In genomic region chr6:7159790-7160525, GRCh38 we compare ENCODE assay signal across 30 cellular contexts. TPM values are rescaled to one million over a fixed set of nuclear protein-coding genes. Genes with fewer than 3 reads are reported as not detected.
DNase-seq lines count a peak whose midpoint lies in the region; ATAC-seq, FAIRE-seq and TF ChIP-seq lines count a peak whose summit lies in the region.
"Had no signal": no experiment of that assay in that cellular context is flagged by ENCODE, and none has a peak within 500 bp of the region (broad histone marks: within the 10 kb centered on the region; RNA-seq: fewer than 3 reads in every experiment).

No MANE protein-coding gene starts in this region.

- H3K36me3 ChIP-seq in body of pancreas (replicated peaks in 1 of 2; ENCODE audit: insufficient read depth in 1 of 2, low read depth in 2 of 2) = no peaks in the 10 kb centered on the region
- H3K36me3 ChIP-seq in HepG2 (replicated peaks in 1 of 2; ENCODE audit: control insufficient read depth in 1 of 2, insufficient read depth in 2 of 2, low read length in 2 of 2) = peaks cover 0 to 7% of the 10 kb centered on the region in 2 experiments; a peak in 2 of 5 replicates
- no peaks in the 10 kb centered on the region for H3K36me3 ChIP-seq in transverse colon
- H3K36me3 ChIP-seq in tibial nerve = no peaks in the 10 kb centered on the region
- no peaks in the 10 kb centered on the region for H3K36me3 ChIP-seq in upper lobe of left lung
- H3K36me3 ChIP-seq: left lung, thoracic aorta had no signal

- peak overlapping the region; percentile 25 for H3K9ac ChIP-seq in HepG2 (ENCODE audit: insufficient read depth, low read depth, low read length)

- peak; percentile 22 for DNase-seq in activated CD8-positive, alpha-beta memory T cell treated with anti-CD3 and anti-CD28 coated beads, Interleukin-2, amount 50 U/mL, for 48 hours
- DNase-seq in activated CD8-positive, alpha-beta memory T cell treated with anti-CD3 and anti-CD28 coated beads for 24 hours = no peak
- DNase-seq in body of pancreas = no peak
- peak; percentile 38 for DNase-seq in HepG2 (ENCODE audit: low spot score)
- no peak for DNase-seq in transverse colon
- no peak for DNase-seq in tibial nerve (ENCODE audit: low spot score in 2 of 2)
- DNase-seq in effector CD8-positive, alpha-beta T cell (lab: John Stamatoyannopoulos, UW) = no peak
- DNase-seq in upper lobe of left lung = no peak
- DNase-seq: activated CD4-positive, alpha-beta memory T cell treated with anti-CD3 and anti-CD28 coated beads for 36 hours; activated effector memory CD4-positive, alpha-beta T cell treated with Interleukin-2 at 50 U/mL for 16 hours; activated naive CD8-positive, alpha-beta T cell treated with anti-CD3 and anti-CD28 coated beads for 36 hours; COR-L47; foreskin fibroblast; hippocampal formation; immature natural killer cell; Kasumi-1; left lung; midbrain; MV-4-11; naive thymus-derived CD8-positive, alpha-beta T cell; NCI-H1694 treated with DMSO at 0.1 percent for 48 hours; NCI-H226; NCI-H748 treated with DMSO at 0.1 percent for 48 hours; SHP77 treated with DMSO at 0.1 percent for 48 hours; stimulated activated CD4-positive, alpha-beta T cell treated with anti-CD3 and anti-CD28 coated beads, Interleukin-4, amount 100 ng/mL, for 4 hours; stimulated activated naive CD4-positive, alpha-beta T cell; T-cell had no signal

- TF ChIP-seq EP300 in HepG2 (IDR thresholded peaks at IDR 0.05; ENCODE audit: low read depth in 2 of 2, low read length in 2 of 2) = no peak
- TF ChIP-seq EP300 in HepG2 (CRISPR knock-in tag; IDR thresholded peaks at IDR 0.05; ENCODE audit: borderline replicate concordance) = no peak
- TF ChIP-seq EP300 in transverse colon (IDR thresholded peaks at IDR 0.05; ENCODE audit: low read depth) = no peak
- TF ChIP-seq EP300 in tibial nerve (IDR thresholded peaks at IDR 0.05) = no peak
- no peak for TF ChIP-seq EP300 in upper lobe of left lung (IDR thresholded peaks at IDR 0.05)

- BruUV-seq in HepG2 (replicated peaks; lab: Mats Ljungman, UMichigan) = no TSS peak

- H3K79me2 ChIP-seq in HepG2 (ENCODE audit: insufficient read depth, low read length) = peaks cover 92% of the 10 kb centered on the region

- intact Hi-C loops in body of pancreas (cut with DNase I) (no loop called here), HepG2 (cut with micrococcal nuclease; ENCODE audit: unreplicated experiment) (loop anchor here (1.0 to 10.0 kb wide), 5 partner anchors 9 to 385 kb away; partner anchors contain the start of genes DSP and RREB1), transverse colon (cut with DNase I; ENCODE audit: low total_unique reads) (loop anchor here (5.0 kb wide), 1 partner anchor 53 kb away; the partner anchor contains the start of gene RREB1)

- ATAC-seq in body of pancreas (no peak), HepG2 (peak; percentile 18), upper lobe of left lung (ENCODE audit: low FRiP score in 2 of 2) (no peak)
- ATAC-seq: activated CD4-positive, CD25-positive, alpha-beta regulatory T cell treated with anti-CD3 and anti-CD28 coated beads, Interleukin-2, amount 50 U/mL, for 24 hours; left lung; naive thymus-derived CD8-positive, alpha-beta T cell; T-cell had no signal

- H4K20me1 ChIP-seq in HepG2 (ENCODE audit: insufficient read depth, low read length) = no peaks in the 10 kb centered on the region; the same call in 1 of the 2 replicates

- TF ChIP-seq CTCF in body of pancreas (IDR thresholded peaks at IDR 0.05) (no peak), HepG2 (CRISPR knock-in tag; IDR thresholded peaks at IDR 0.05) (no peak), transverse colon (IDR thresholded peaks at IDR 0.05) (no peak), tibial nerve (IDR thresholded peaks at IDR 0.05) (no peak), upper lobe of left lung (IDR thresholded peaks at IDR 0.05) (no peak)

- POLR2A ChIA-PET in HepG2 (lab: Yijun Ruan, JAX) = interaction anchor here (0.6 to 2.1 kb wide), 12 partner anchors 8 to 1923 kb away, joined by 3 to 13 read pairs (median 4); partner anchors contain the start of gene RREB1

- H3K27me3 ChIP-seq in body of pancreas (no peaks in the 10 kb centered on the region), HepG2 (ENCODE audit: control insufficient read depth in 1 of 2, insufficient read depth in 2 of 2, low read length in 2 of 2) (no peaks in the 10 kb centered on the region), transverse colon (no peaks in the 10 kb centered on the region), tibial nerve (no peaks in the 10 kb centered on the region), upper lobe of left lung (no peaks in the 10 kb centered on the region)
- H3K27me3 ChIP-seq: left lung had no signal

- H3K4me2 ChIP-seq in HepG2 (ENCODE audit: low read depth, low read length) = peak overlapping the region; percentile 40

- FAIRE-seq in HepG2 (lab: Jason Lieb, UNC) = no peak
- FAIRE-seq: astrocyte had no signal

- H3K4me3 ChIP-seq in body of pancreas (no peak overlapping the region), HepG2 (replicated peaks in 1 of 3; ENCODE audit: insufficient read depth in 1 of 3, low read depth in 2 of 3, low read length in 3 of 3) (no peak overlapping the region), transverse colon (no peak overlapping the region), tibial nerve (no peak overlapping the region), upper lobe of left lung (no peak overlapping the region)
- H3K4me3 ChIP-seq: left lung, thoracic aorta had no signal

- WGBS in body of pancreas, 2 donors = 72 to 79% methylated on average over 4 of the region's 4 CpGs
- 49% methylated on average over 4 of the region's 4 CpGs for WGBS in HepG2 (ENCODE audit: low lambda C conversion rate)
- WGBS in transverse colon (ENCODE audit: low coverage in 1 of 2), 2 donors = 80 to 86% methylated on average over 4 of the region's 4 CpGs
- 86 to 88% methylated on average over 4 of the region's 4 CpGs for WGBS in tibial nerve, 2 donors
- WGBS in upper lobe of left lung, 2 donors = 94 to 96% methylated on average over 4 of the region's 4 CpGs

- H2AFZ ChIP-seq in HepG2 (ENCODE audit: low read length) = no peak overlapping the region

- no peak for TF ChIP-seq RAD21 in HepG2 (CRISPR knock-in tag; IDR thresholded peaks at IDR 0.05)

- TF ChIP-seq POLR2A in body of pancreas (IDR thresholded peaks at IDR 0.05) (no peak), HepG2 (IDR thresholded peaks at IDR 0.05; ENCODE audit: insufficient read depth in 1 of 2, low read depth in 2 of 2, low read length in 2 of 2) (no peak), transverse colon (IDR thresholded peaks at IDR 0.05) (no peak), tibial nerve (IDR thresholded peaks at IDR 0.05) (no peak), upper lobe of left lung (IDR thresholded peaks at IDR 0.05) (no peak)

- H3K4me1 ChIP-seq in body of pancreas = peaks cover 88% of the 10 kb centered on the region
- H3K4me1 ChIP-seq in HepG2 (ENCODE audit: insufficient read depth, low read length) = peaks cover 100% of the 10 kb centered on the region
- H3K4me1 ChIP-seq in transverse colon = peaks cover 45 to 97% (median 83%) of the 10 kb centered on the region in 4 donors
- H3K4me1 ChIP-seq in tibial nerve = peaks cover 0 to 76% (median 27%) of the 10 kb centered on the region in 4 donors
- H3K4me1 ChIP-seq in upper lobe of left lung = peaks cover 42 to 76% (median 52%) of the 10 kb centered on the region in 4 donors

- in situ Hi-C loops in HepG2 (cut with HindIII; ENCODE audit: extremely low pct_ligation_motif_present, low pct_unique_long_range_greater_than_20kb) (no loop called here), transverse colon (cut with MboI; ENCODE audit: low pct_ligation_motif_present in 1 of 4, low pct_unique_long_range_greater_than_20kb in 1 of 4, low sequenced_read_pairs in 3 of 4) (no loop called here)

- H3K27ac ChIP-seq in body of pancreas (peak overlapping the region in 3 of 4 donors; percentile 5 to 44 (median 32)), HepG2 (ENCODE audit: extremely low read length, insufficient read depth, low read length) (peak overlapping the region; percentile 88), transverse colon (peak overlapping the region; percentile 4 to 84 (median 62)), tibial nerve (no peak overlapping the region), upper lobe of left lung (no peak overlapping the region)
- H3K27ac ChIP-seq: left lung, thoracic aorta had no signal

- no peaks in the 10 kb centered on the region for H3K9me3 ChIP-seq in body of pancreas
- no peaks in the 10 kb centered on the region for H3K9me3 ChIP-seq in HepG2 (ENCODE audit: low read length)
- no peaks in the 10 kb centered on the region for H3K9me3 ChIP-seq in transverse colon
- H3K9me3 ChIP-seq in tibial nerve = no peaks in the 10 kb centered on the region
- no peaks in the 10 kb centered on the region for H3K9me3 ChIP-seq in upper lobe of left lung
- H3K9me3 ChIP-seq: left lung, thoracic aorta had no signal

- CTCF ChIA-PET in HepG2 (lab: Yijun Ruan, JAX; ENCODE audit: low intra/inter-chr PET ratio, low total read pairs) = no interaction called here

RNA-seq across cellular contexts. Expression of gene RREB1, which starts 52.2 kb away (rescaled TPM):
- 10 to 100 TPM; 33.5 to 44.8 TPM for total RNA-seq in body of pancreas
- 23.2 and 23.4 TPM in 2 replicates for total RNA-seq in HepG2 (2016; rRNA removed; fragmentation: Illumina TruSeq; extraction: Trizol)
- 62.4 and 75.9 TPM in 2 replicates for total RNA-seq in HepG2 (2016; cell fraction: cytosol; rRNA removed; fragmentation: Illumina TruSeq; extraction: Trizol; ENCODE audit: low read depth)
- total RNA-seq in HepG2 (2016; cell fraction: insoluble cytoplasmic fraction; rRNA removed; fragmentation: Illumina TruSeq; extraction: Trizol) = 21.2 and 23.3 TPM in 2 replicates
- 33.9 and 40.6 TPM in 2 replicates for total RNA-seq in HepG2 (2016; cell fraction: membrane; rRNA removed; fragmentation: Illumina TruSeq; extraction: Trizol)
- total RNA-seq in HepG2 (2016; cell fraction: nucleus; rRNA removed; fragmentation: Illumina TruSeq; extraction: Trizol) = 50.2 and 60.1 TPM in 2 replicates
- 6.1 and 6.2 TPM in 2 replicates for polyA plus RNA-seq in HepG2 (2011; rRNA removed)
- polyA plus RNA-seq in HepG2 (2011; cell fraction: cytosol; rRNA removed) = 3.7 and 4.4 TPM in 2 replicates
- polyA plus RNA-seq in HepG2 (2011; cell fraction: nucleus; rRNA removed) = 24.2 and 27.1 TPM in 2 replicates
- 19.5 and 19.9 TPM in 2 replicates for polyA plus RNA-seq in HepG2 (2012)
- 0.71 and 1.1 TPM in 2 replicates for polyA plus RNA-seq in HepG2 (2016; cell fraction: cytosol; fragmentation: Illumina TruSeq; extraction: Trizol; ENCODE audit: low read depth)
- 12.3 and 15.5 TPM in 2 replicates for polyA plus RNA-seq in HepG2 (2016; cell fraction: insoluble cytoplasmic fraction; fragmentation: Illumina TruSeq; extraction: Trizol; ENCODE audit: low read depth)
- 1.6 and 2.2 TPM in 2 replicates for polyA plus RNA-seq in HepG2 (2016; cell fraction: membrane; fragmentation: Illumina TruSeq; extraction: Trizol; ENCODE audit: low read depth)
- 45.7 and 47.4 TPM in 2 replicates for polyA plus RNA-seq in HepG2 (2016; cell fraction: nucleus; fragmentation: Illumina TruSeq; extraction: Trizol; ENCODE audit: insufficient read depth, low read depth)
- polyA minus RNA-seq in HepG2 (2011; rRNA and poly(A)+ RNA removed; ENCODE audit: low replicate concordance) = 33.6 and 65.0 TPM in 2 replicates
- 27.1 and 37.4 TPM in 2 replicates for polyA minus RNA-seq in HepG2 (2011; cell fraction: cytosol; rRNA and poly(A)+ RNA removed)
- 65.6 and 67.6 TPM in 2 replicates for polyA minus RNA-seq in HepG2 (2011; cell fraction: nucleus; rRNA and poly(A)+ RNA removed)
- 100 to 1,000 TPM in 2 of 4 donors, 10 to 100 TPM in 2; 73.9 to 214 (median 107) TPM for total RNA-seq in transverse colon
- 10 to 100 TPM; 32.3 to 61.5 (median 36.3) TPM for total RNA-seq in tibial nerve
- 100 to 1,000 TPM in 2 of 6 donors, 10 to 100 TPM in 4; 44.2 to 112 (median 60.5) TPM for total RNA-seq in upper lobe of left lung

Comparison
In these comparisons a context has a peak if more than half of its experiments do, and no peak if none do; other contexts are left out.
1. DNase-seq: peak in activated CD8-positive, alpha-beta memory T cell treated with anti-CD3 and anti-CD28 coated beads, Interleukin-2, amount 50 U/mL, for 48 hours (single experiment) and HepG2 (single experiment); none in activated CD8-positive, alpha-beta memory T cell treated with anti-CD3 and anti-CD28 coated beads for 24 hours (single experiment), body of pancreas (0 of 4), transverse colon (single experiment), tibial nerve (0 of 2), effector CD8-positive, alpha-beta T cell (single experiment) and upper lobe of left lung (0 of 2).
2. H3K27ac ChIP-seq: peak in body of pancreas (3 of 4), HepG2 (single experiment) and transverse colon (4 of 4); none in tibial nerve (0 of 4) and upper lobe of left lung (0 of 4).